ENCODE assay signal across 8 cellular contexts in the genomic region with DNA sequence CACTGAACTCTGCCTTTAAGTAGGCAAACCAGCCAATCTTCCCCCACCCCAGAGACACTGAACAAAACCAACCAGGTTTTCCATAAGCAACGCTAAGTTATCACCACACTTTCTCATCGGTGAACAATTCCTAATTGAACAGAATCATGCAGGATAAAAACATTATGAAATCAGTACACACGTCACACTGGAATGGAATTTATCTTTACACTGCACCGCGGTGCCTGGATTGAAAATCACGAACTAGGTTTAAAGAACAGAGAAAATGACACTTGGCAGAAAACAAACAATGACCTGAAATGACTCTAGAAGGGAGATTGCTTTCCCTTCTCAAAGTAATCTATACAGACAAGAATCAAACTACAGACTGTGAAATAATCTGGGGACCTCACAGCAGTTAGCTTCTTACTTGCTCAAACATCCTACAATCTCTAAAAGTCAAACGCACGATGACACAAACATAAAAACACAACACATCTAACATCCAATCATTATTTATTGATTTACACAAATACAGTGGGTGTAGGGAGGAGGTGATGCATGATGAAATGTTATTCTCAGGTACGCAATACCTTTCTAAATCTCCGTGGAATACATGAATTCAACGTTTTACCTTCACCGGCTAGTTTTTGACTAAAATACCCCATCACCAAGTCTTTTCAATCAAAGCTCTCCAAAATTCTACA. TPM values are rescaled to one million over a fixed set of nuclear protein-coding genes. Genes with fewer than 3 reads are reported as not detected.
DNase-seq lines count a peak whose midpoint lies in the region; ATAC-seq and TF ChIP-seq lines count a peak whose summit lies in the region.

No MANE protein-coding gene starts in this region.

- H3K9me3 ChIP-seq in sigmoid colon: no peaks in the 10 kb centered on the region

- DNase-seq in HCEC 1CT (peak; percentile 74), foreskin keratinocyte (peak in 1 of 2 donors; percentile 45), sigmoid colon (no peak), iPS-NIHi11 (ENCODE audit: low spot score) (no peak), DMS53 (lab: John Stamatoyannopoulos, UW) (no peak)
- DNase-seq in effector CD4-positive, alpha-beta T cell: no peak

- peak overlapping the region; percentile 83 for H3K27ac ChIP-seq in VCaP
- peak overlapping the region; percentile 13 for H3K27ac ChIP-seq in foreskin keratinocyte
- peak overlapping the region; percentile 90 to 95 (median 94) for H3K27ac ChIP-seq in sigmoid colon

- H3K4me3 ChIP-seq in sigmoid colon: peak overlapping the region; percentile 65 to 84 (median 81)

- H3K4me1 ChIP-seq in foreskin keratinocyte (peaks cover 9% of the 10 kb centered on the region), sigmoid colon (peaks cover 0 to 50% (median 27%) of the 10 kb centered on the region in 4 donors)

- intact Hi-C loops in sigmoid colon (cut with DNase I): loop anchor here (5.0 to 10.0 kb wide), 3 partner anchors 150 to 477 kb away; no protein-coding TSS in a partner anchor

- H3K27me3 ChIP-seq in foreskin keratinocyte: no peaks in the 10 kb centered on the region
- no peaks in the 10 kb centered on the region for H3K27me3 ChIP-seq in sigmoid colon

- no peak for TF ChIP-seq CTCF in VCaP (conservative IDR thresholded peaks at IDR 0.05)
- TF ChIP-seq CTCF in foreskin keratinocyte (conservative IDR thresholded peaks at IDR 0.05): no peak
- TF ChIP-seq CTCF in sigmoid colon (IDR thresholded peaks at IDR 0.05): no peak

- TF ChIP-seq POLR2A in sigmoid colon (IDR thresholded peaks at IDR 0.05): no peak

- ATAC-seq in foreskin keratinocyte (no peak), GM21367 (IDR thresholded peaks at IDR 0.05; ENCODE audit: unreplicated experiment) (no peak)

- H3K36me3 ChIP-seq in sigmoid colon: peaks cover 0 to 5% (median 0%) of the 10 kb centered on the region in 4 donors

- 7 to 32% methylated on average over 12 of the region's 12 CpGs for WGBS in sigmoid colon, 2 donors

- TF ChIP-seq EP300 in sigmoid colon (IDR thresholded peaks at IDR 0.05): no peak

RNA-seq across cellular contexts. Expression of a gene that starts 1.9 kb away (rescaled TPM):
- total RNA-seq in foreskin keratinocyte (41.3 and 42.4 TPM in 2 replicates), sigmoid colon (10 to 100 TPM; 33.3 to 65.9 (median 36.5) TPM)
- polyA plus RNA-seq in foreskin keratinocyte (9.2 and 12.7 TPM in 2 replicates), sigmoid colon (10 to 100 TPM; 13.4 to 33.5 (median 16.8) TPM)

Comparison
In these comparisons a context has a peak if more than half of its experiments do, and no peak if none do; other contexts are left out.
1. H3K27ac ChIP-seq: peak in every context shown above with its lines; median percentile 94 in sigmoid colon; 83 in VCaP; 13 in foreskin keratinocyte.